Comparison of ENCODE assay signal across 1 cellular context in genomic region chr9:125861405-125862063, GRCh38.
TF ChIP-seq lines count a peak whose summit lies in the region.

No MANE protein-coding gene starts in this region.

TF ChIP-seq in IMR-90, 13 proteins besides CTCF, POLR2A, EP300 and RAD21 (continued from another document):
- no peak for TF ChIP-seq MAZ (IDR thresholded peaks at IDR 0.05; ENCODE audit: borderline replicate concordance, low read depth, low read length)
- no peak for TF ChIP-seq CHD1 (IDR thresholded peaks at IDR 0.05; ENCODE audit: low read depth, low read length)
- no peak for TF ChIP-seq USF2 (IDR thresholded peaks at IDR 0.05; ENCODE audit: low read depth, low read length)
